In genomic region chr2:161159829-161160225, GRCh38 we compare ENCODE assay signal across 8 cellular contexts. TPM values are rescaled to one million over a fixed set of nuclear protein-coding genes. Genes with fewer than 3 reads are reported as not detected.
A peak's percentile ranks its signal among the peaks of the same experiment; 100 is the strongest.
DNase-seq lines count a peak whose midpoint lies in the region; ATAC-seq and TF ChIP-seq lines count a peak whose summit lies in the region.

No MANE protein-coding gene starts in this region.

- H3K9ac ChIP-seq in subcutaneous abdominal adipose tissue (ENCODE audit: low read length in 5 of 5), result peak overlapping the region in 3 of 5 donors; percentile 58 to 76 (median 62)

- H3K27me3 ChIP-seq in Peyer's patch (no peaks in the 10 kb centered on the region), subcutaneous abdominal adipose tissue (ENCODE audit: control insufficient read depth in 5 of 5, insufficient read depth in 4 of 5, low read length in 5 of 5) (peaks cover 0 to 4% (median 0%) of the 10 kb centered on the region in 5 donors)

- H3K27ac ChIP-seq in 22Rv1 (peak overlapping the region; percentile 95), Peyer's patch (peak overlapping the region; percentile 89 to 99 (median 96)), subcutaneous abdominal adipose tissue (ENCODE audit: low read depth, low read length) (peak overlapping the region; percentile 100)

- H3K9me3 ChIP-seq in Peyer's patch (no peaks in the 10 kb centered on the region), subcutaneous abdominal adipose tissue (ENCODE audit: control insufficient read depth in 5 of 5, low read length in 5 of 5) (no peaks in the 10 kb centered on the region)

- H3K4me3 ChIP-seq in Peyer's patch (peak overlapping the region; percentile 60 to 86 (median 78)), fibroblast of villous mesenchyme (ENCODE audit: low read depth, low read length) (peak overlapping the region; percentile 99), subcutaneous abdominal adipose tissue (ENCODE audit: low read depth in 1 of 5, low read length in 5 of 5) (peak overlapping the region; percentile 51 to 99 (median 73))

- ATAC-seq in GM21381 (IDR thresholded peaks at IDR 0.05; ENCODE audit: unreplicated experiment), result peak; percentile 8

- TF ChIP-seq CTCF in 22Rv1 (IDR thresholded peaks at IDR 0.05) (no peak), Peyer's patch (IDR thresholded peaks at IDR 0.05) (peak in 2 of 6 experiments; percentile 3 to 4), fibroblast of villous mesenchyme (IDR thresholded peaks at IDR 0.05; ENCODE audit: insufficient read depth, low read depth, low read length) (no peak)

- TF ChIP-seq POLR2A in Peyer's patch (IDR thresholded peaks at IDR 0.05), result no peak

- DNase-seq in Peyer's patch, result no peak
- DNase-seq in fibroblast of villous mesenchyme (ENCODE audit: low read depth), result no peak
- DNase-seq in stimulated activated CD4-positive, alpha-beta T cell treated with anti-CD3 and anti-CD28 coated beads, Interleukin-12 subunit alpha, Interleukin-12 subunit beta, amount 100 ng/mL, for 4 hours, result no peak
- no peak for DNase-seq in NCI-H226
- DNase-seq in stimulated activated CD4-positive, alpha-beta T cell treated with anti-CD3 and anti-CD28 coated beads, Interleukin-4, amount 100 ng/mL, for 4 hours, result no peak

- H3K36me3 ChIP-seq in Peyer's patch (no peaks in the 10 kb centered on the region), subcutaneous abdominal adipose tissue (ENCODE audit: control insufficient read depth in 5 of 5, insufficient read depth in 5 of 5, low read length in 5 of 5) (peaks cover 7 to 14% (median 13%) of the 10 kb centered on the region in 5 donors)

- H3K4me1 ChIP-seq in Peyer's patch, result peaks cover 0 to 20% (median 11%) of the 10 kb centered on the region in 4 donors
- peaks cover 4 to 45% (median 42%) of the 10 kb centered on the region in 5 donors for H3K4me1 ChIP-seq in subcutaneous abdominal adipose tissue (ENCODE audit: control insufficient read depth in 5 of 5, insufficient read depth in 5 of 5, low read length in 5 of 5)

RNA-seq across cellular contexts. Expression of gene TANK, which starts 0.4 kb away (rescaled TPM):
- total RNA-seq in Peyer's patch (10 to 100 TPM; 63.8 to 97.7 (median 88.8) TPM), fibroblast of villous mesenchyme (87.3 and 100 TPM in 2 replicates)
